ENCODE assay signal across 1 cellular context in genomic region chr21:44934797-44935532, GRCh38.
TF ChIP-seq lines count a peak whose summit lies in the region.

No MANE protein-coding gene starts in this region.

TF ChIP-seq in K562, 482 proteins besides CTCF, POLR2A, EP300 and RAD21:
- TF ChIP-seq, protein P1, sequence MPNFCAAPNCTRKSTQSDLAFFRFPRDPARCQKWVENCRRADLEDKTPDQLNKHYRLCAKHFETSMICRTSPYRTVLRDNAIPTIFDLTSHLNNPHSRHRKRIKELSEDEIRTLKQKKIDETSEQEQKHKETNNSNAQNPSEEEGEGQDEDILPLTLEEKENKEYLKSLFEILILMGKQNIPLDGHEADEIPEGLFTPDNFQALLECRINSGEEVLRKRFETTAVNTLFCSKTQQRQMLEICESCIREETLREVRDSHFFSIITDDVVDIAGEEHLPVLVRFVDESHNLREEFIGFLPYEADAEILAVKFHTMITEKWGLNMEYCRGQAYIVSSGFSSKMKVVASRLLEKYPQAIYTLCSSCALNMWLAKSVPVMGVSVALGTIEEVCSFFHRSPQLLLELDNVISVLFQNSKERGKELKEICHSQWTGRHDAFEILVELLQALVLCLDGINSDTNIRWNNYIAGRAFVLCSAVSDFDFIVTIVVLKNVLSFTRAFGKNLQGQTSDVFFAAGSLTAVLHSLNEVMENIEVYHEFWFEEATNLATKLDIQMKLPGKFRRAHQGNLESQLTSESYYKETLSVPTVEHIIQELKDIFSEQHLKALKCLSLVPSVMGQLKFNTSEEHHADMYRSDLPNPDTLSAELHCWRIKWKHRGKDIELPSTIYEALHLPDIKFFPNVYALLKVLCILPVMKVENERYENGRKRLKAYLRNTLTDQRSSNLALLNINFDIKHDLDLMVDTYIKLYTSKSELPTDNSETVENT (CRISPR knock-in tag; IDR thresholded peaks at IDR 0.05), result 0 out of 2 replicates have a peak, but pooled peaks have one; percentile 5
- TF ChIP-seq USF1 (CRISPR knock-in tag; IDR thresholded peaks at IDR 0.05) (0 out of 2 replicates have a peak, but pooled peaks have one; percentile 18), SIX5 (IDR thresholded peaks at IDR 0.05; ENCODE audit: borderline replicate concordance in 1 of 2, insufficient read depth in 1 of 2, low read depth in 1 of 2, low read length in 2 of 2) (no peak), SAFB2 (IDR thresholded peaks at IDR 0.05; ENCODE audit: borderline replicate concordance, low read depth, low read length, severe bottlenecking) (no peak), SMARCA4 (IDR thresholded peaks at IDR 0.05) (no peak)
- TF ChIP-seq, protein P2, sequence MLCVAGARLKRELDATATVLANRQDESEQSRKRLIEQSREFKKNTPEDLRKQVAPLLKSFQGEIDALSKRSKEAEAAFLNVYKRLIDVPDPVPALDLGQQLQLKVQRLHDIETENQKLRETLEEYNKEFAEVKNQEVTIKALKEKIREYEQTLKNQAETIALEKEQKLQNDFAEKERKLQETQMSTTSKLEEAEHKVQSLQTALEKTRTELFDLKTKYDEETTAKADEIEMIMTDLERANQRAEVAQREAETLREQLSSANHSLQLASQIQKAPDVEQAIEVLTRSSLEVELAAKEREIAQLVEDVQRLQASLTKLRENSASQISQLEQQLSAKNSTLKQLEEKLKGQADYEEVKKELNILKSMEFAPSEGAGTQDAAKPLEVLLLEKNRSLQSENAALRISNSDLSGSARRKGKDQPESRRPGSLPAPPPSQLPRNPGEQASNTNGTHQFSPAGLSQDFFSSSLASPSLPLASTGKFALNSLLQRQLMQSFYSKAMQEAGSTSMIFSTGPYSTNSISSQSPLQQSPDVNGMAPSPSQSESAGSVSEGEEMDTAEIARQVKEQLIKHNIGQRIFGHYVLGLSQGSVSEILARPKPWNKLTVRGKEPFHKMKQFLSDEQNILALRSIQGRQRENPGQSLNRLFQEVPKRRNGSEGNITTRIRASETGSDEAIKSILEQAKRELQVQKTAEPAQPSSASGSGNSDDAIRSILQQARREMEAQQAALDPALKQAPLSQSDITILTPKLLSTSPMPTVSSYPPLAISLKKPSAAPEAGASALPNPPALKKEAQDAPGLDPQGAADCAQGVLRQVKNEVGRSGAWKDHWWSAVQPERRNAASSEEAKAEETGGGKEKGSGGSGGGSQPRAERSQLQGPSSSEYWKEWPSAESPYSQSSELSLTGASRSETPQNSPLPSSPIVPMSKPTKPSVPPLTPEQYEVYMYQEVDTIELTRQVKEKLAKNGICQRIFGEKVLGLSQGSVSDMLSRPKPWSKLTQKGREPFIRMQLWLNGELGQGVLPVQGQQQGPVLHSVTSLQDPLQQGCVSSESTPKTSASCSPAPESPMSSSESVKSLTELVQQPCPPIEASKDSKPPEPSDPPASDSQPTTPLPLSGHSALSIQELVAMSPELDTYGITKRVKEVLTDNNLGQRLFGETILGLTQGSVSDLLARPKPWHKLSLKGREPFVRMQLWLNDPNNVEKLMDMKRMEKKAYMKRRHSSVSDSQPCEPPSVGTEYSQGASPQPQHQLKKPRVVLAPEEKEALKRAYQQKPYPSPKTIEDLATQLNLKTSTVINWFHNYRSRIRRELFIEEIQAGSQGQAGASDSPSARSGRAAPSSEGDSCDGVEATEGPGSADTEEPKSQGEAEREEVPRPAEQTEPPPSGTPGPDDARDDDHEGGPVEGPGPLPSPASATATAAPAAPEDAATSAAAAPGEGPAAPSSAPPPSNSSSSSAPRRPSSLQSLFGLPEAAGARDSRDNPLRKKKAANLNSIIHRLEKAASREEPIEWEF (CRISPR knock-in tag; IDR thresholded peaks at IDR 0.05), result no peak
